Comparison of ENCODE assay signal across 15 cellular contexts in the genomic region with DNA sequence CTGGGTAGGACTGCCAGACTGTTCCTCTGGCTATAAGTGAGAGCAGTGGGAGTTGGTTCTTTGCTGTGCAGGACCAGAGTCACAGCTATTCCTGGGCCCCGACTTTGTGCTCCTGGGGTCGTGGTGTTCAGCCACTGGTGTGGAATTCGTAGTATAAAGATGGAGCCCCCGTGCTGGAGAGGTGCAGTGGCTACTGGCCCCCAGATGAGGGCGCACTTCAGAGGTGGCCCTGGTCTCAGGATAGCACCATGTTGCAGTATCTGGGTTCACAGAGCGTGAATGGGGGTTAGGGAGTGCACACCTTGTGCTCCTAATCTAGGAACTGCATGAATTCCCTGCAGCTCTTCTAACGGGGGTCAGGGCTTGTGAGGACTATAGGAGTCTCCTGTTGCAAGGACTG. TPM values are rescaled to one million over a fixed set of nuclear protein-coding genes. Genes with fewer than 3 reads are reported as not detected.
DNase-seq lines count a peak whose midpoint lies in the region; ATAC-seq, FAIRE-seq and TF ChIP-seq lines count a peak whose summit lies in the region.
"Had no signal": no experiment of that assay in that cellular context is flagged by ENCODE, and none has a peak within 500 bp of the region (broad histone marks: within the 10 kb centered on the region; RNA-seq: fewer than 3 reads in every experiment).

No MANE protein-coding gene starts in this region.

- H3K27me3 ChIP-seq in dorsolateral prefrontal cortex, result no peaks in the 10 kb centered on the region

- POLR2A ChIA-PET in A549 (lab: Yijun Ruan, JAX), result no interaction called here

- no peaks in the 10 kb centered on the region for H3K4me1 ChIP-seq in A549

- H3K4me3 ChIP-seq in A549 (no peak overlapping the region), GM12875 (ENCODE audit: low read depth, low read length) (no peak overlapping the region), fibroblast of pulmonary artery (replicated peaks; ENCODE audit: low read depth, low read length) (no peak overlapping the region), dorsolateral prefrontal cortex (no peak overlapping the region)

- TF ChIP-seq RAD21 in A549 (conservative IDR thresholded peaks at IDR 0.05 in 1 of 2, IDR thresholded peaks at IDR 0.05 in 1 of 2), result peak in 1 of 2 experiments; percentile 8; a peak in 1 of 5 replicates

- CTCF ChIA-PET in A549 (lab: Yijun Ruan, JAX), result interaction anchor here (0.6 to 2.4 kb wide), 14 partner anchors 8 to 680 kb away, joined by 3 to 9 read pairs (median 3); no protein-coding TSS in a partner anchor

- TF ChIP-seq POLR2A in A549 (IDR thresholded peaks at IDR 0.05; ENCODE audit: low read length), result no peak

- DNase-seq in A549 (ENCODE audit: low read depth in 1 of 2, low spot score in 1 of 2), result no peak
- peak; percentile 27 for DNase-seq in SK-MEL-5 (ENCODE audit: low read depth, low spot score)
- DNase-seq in fibroblast of pulmonary artery (ENCODE audit: low read depth), result no peak
- no peak for DNase-seq in dorsolateral prefrontal cortex
- DNase-seq: activated CD4-positive, alpha-beta T cell treated with anti-CD3 and anti-CD28 coated beads for 1 hour; AML-193; NCI-H1436; NCI-H69; stimulated activated CD4-positive, alpha-beta T cell treated with anti-CD3 and anti-CD28 coated beads, Interleukin-1b, Interleukin-23, amount 100 ng/mL, for 48 hours had no signal

- ATAC-seq in A549, result peak; percentile 39 to 76
- ATAC-seq in HG02840 (IDR thresholded peaks at IDR 0.05; ENCODE audit: low FRiP score, unreplicated experiment), result no peak
- ATAC-seq in HG03520 (IDR thresholded peaks at IDR 0.05; ENCODE audit: unreplicated experiment), result no peak
- no peak for ATAC-seq in HG02610 (IDR thresholded peaks at IDR 0.05; ENCODE audit: unreplicated experiment)
- ATAC-seq: activated T-helper 17 cell treated with anti-CD3 and anti-CD28 coated beads, Interleukin-2, amount 50 U/mL, for 72 hours; stimulated activated memory B cell treated with anti-CD40 and anti-IgM and Interleukin-4, amounts not matched to agents 10 μg/mL and 1 μg/mL and 100 μg/mL, for 72 hours had no signal

- H3K27ac ChIP-seq in A549, result no peak overlapping the region
- H3K27ac ChIP-seq in dorsolateral prefrontal cortex, result no peak overlapping the region

- TF ChIP-seq EP300 in A549 (IDR thresholded peaks at IDR 0.05), result no peak

- in situ Hi-C loops in SK-MEL-5 (cut with HindIII; ENCODE audit: low pct_unique_long_range_greater_than_20kb, low sequenced_read_pairs), result no loop called here

- intact Hi-C loops in dorsolateral prefrontal cortex (cut with DNase I), result no loop called here

- no peak overlapping the region for H3K4me2 ChIP-seq in A549

- WGBS in A549 (ENCODE audit: missing lambda C conversion rate), result 87% methylated on average over 7 of the region's 7 CpGs

- TF ChIP-seq CTCF in A549 (IDR thresholded peaks at IDR 0.05) (0 out of 3 replicates have a peak, but pooled peaks have one; percentile 17), GM12875 (IDR thresholded peaks at IDR 0.05; ENCODE audit: borderline replicate concordance, insufficient read depth, low read depth, low read length) (peak; percentile 35; the same call in 1 of the 2 replicates), fibroblast of pulmonary artery (IDR thresholded peaks at IDR 0.05; ENCODE audit: low read length, missing control alignments) (peak; percentile 20), dorsolateral prefrontal cortex (IDR thresholded peaks at IDR 0.05 in 54 of 56, conservative IDR thresholded peaks at IDR 0.05 in 2 of 56; ENCODE audit: low read depth in 1 of 56, partially characterized antibody in 56 of 56) (no peak)

- peaks cover 22% of the 10 kb centered on the region; the same call in 2 of the 3 replicates for H3K9me3 ChIP-seq in A549

- no peak for FAIRE-seq in A549 (lab: Jason Lieb, UNC)

TF ChIP-seq in A549, 52 proteins besides CTCF, POLR2A, EP300 and RAD21:
- TF ChIP-seq MAZ (IDR thresholded peaks at IDR 0.05; ENCODE audit: borderline replicate concordance, low read depth, low read length) (no peak), FOXS1 (CRISPR knock-in tag; IDR thresholded peaks at IDR 0.05) (no peak), RCOR1 (IDR thresholded peaks at IDR 0.05; ENCODE audit: low read depth, low read length) (no peak), HOXB5 (CRISPR knock-in tag; IDR thresholded peaks at IDR 0.05) (no peak), CBX8 (IDR thresholded peaks at IDR 0.05) (no peak)

RNA-seq across cellular contexts. Expression of a gene that starts 21.1 kb away (rescaled TPM):
- polyA plus RNA-seq in A549 (2011; rRNA removed), result 33.7 and 60.6 TPM in 2 replicates
- polyA plus RNA-seq in A549 (2012; cell fraction: cytosol; rRNA removed), result 8.3 and 10.8 TPM in 2 replicates
- 13.3 and 18.1 TPM in 2 replicates for polyA plus RNA-seq in A549 (2012; cell fraction: nucleus; rRNA removed)
- polyA plus RNA-seq in A549 (2017; fragmentation: RNase III; extraction: RNeasy Plus Mini Kit Qiagen cat#74134 plus additional on column Dnase treatment), result 16.3 to 19.4 TPM (median 17.9 TPM) in 3 replicates
- polyA minus RNA-seq in A549 (2011; rRNA and poly(A)+ RNA removed), result 584 and 615 TPM in 2 replicates
- 35.5 and 35.6 TPM in 2 replicates for total RNA-seq in SK-MEL-5 (2014; rRNA removed; shearing (Covaris generic))
- polyA plus RNA-seq in SK-MEL-5 (2015; cell fraction: cytosol; rRNA removed), result 17.7 and 38.9 TPM in 2 replicates
- 16.0 and 27.8 TPM in 2 replicates for polyA plus RNA-seq in SK-MEL-5 (2015; cell fraction: nucleus; rRNA removed)
- total RNA-seq in dorsolateral prefrontal cortex, result 100 to 1,000 TPM; 127 to 286 (median 201) TPM

Comparison
In these comparisons a context has a peak if more than half of its experiments do, and no peak if none do; other contexts are left out.
1. ATAC-seq: peak in A549 (2 of 2); none in HG02840 (single experiment), HG03520 (single experiment) and HG02610 (single experiment).
2. CTCF ChIP-seq: peak in A549 (single experiment), GM12875 (single experiment) and fibroblast of pulmonary artery (single experiment); none in dorsolateral prefrontal cortex (0 of 56).